Comparison of ENCODE assay signal across 12 cellular contexts in the genomic region with DNA sequence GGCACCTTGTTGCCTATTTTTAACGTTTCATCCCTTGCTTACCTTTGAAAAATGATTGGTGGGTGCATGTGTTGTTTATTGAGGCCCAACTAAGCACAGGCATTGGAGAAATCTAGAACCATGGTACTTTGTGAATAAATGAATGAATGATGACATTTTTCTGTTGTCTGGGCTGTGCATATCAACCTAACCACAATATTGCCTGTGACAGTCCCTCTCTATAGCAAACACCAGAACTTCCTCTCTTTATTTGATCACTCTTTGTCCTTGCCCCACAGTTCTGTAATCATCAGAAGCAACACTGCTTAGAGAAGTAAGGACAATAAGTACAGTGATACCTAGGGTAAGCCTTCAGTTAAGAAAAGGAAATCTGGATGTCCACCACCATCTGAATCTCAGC.
"Had no signal": no experiment of that assay in that cellular context is flagged by ENCODE, and none has a peak within 500 bp of the region (broad histone marks: within the 10 kb centered on the region; RNA-seq: fewer than 3 reads in every experiment).

No MANE protein-coding gene starts in this region.

- H3K9me3 Mint-ChIP-seq: activated CD4-positive, alpha-beta memory T cell treated with anti-CD3 and anti-CD28 coated beads, Interleukin-2, amount 10 ng/mL, durations not matched to agents 7 days and 5 days; activated naive CD8-positive, alpha-beta T cell treated with anti-CD3 and anti-CD28 coated beads, Interleukin-2, amount 50 U/mL, for 24 hours had no signal

- H3K4me3 ChIP-seq: ascending aorta, esophagus muscularis mucosa, transverse colon had no signal

- H3K9me3 ChIP-seq: transverse colon had no signal

- H3K27ac ChIP-seq: ascending aorta, esophagus muscularis mucosa, transverse colon, VCaP had no signal

- ATAC-seq: activated naive CD8-positive, alpha-beta T cell treated with anti-CD3 and anti-CD28 coated beads, Interleukin-2, amount 50 U/mL, for 24 hours had no signal

- H3K4me1 ChIP-seq: ascending aorta, esophagus muscularis mucosa had no signal

- DNase-seq: activated CD4-positive, alpha-beta memory T cell treated with anti-CD3 and anti-CD28 coated beads, Interleukin-2, amount 10 ng/mL, durations not matched to agents 7 days and 5 days; activated naive CD8-positive, alpha-beta T cell treated with anti-CD3 and anti-CD28 coated beads, Interleukin-2, amount 50 U/mL, for 24 hours; activated T-cell treated with anti-CD3 and anti-CD28 coated beads, Interleukin-2, amount 50 U/mL, for 48 hours; hypothalamus; kidney glomerular epithelial cell; posterior cingulate gyrus; small intestine; substantia nigra; transverse colon had no signal

- H3K36me3 ChIP-seq: esophagus muscularis mucosa, transverse colon had no signal

- H3K27me3 ChIP-seq: ascending aorta, transverse colon had no signal

- H3K27me3 Mint-ChIP-seq: activated CD4-positive, alpha-beta memory T cell treated with anti-CD3 and anti-CD28 coated beads, Interleukin-2, amount 10 ng/mL, durations not matched to agents 7 days and 5 days; activated naive CD8-positive, alpha-beta T cell treated with anti-CD3 and anti-CD28 coated beads, Interleukin-2, amount 50 U/mL, for 24 hours had no signal

- H3K27ac Mint-ChIP-seq: activated CD4-positive, alpha-beta memory T cell treated with anti-CD3 and anti-CD28 coated beads, Interleukin-2, amount 10 ng/mL, durations not matched to agents 7 days and 5 days; activated naive CD8-positive, alpha-beta T cell treated with anti-CD3 and anti-CD28 coated beads, Interleukin-2, amount 50 U/mL, for 24 hours had no signal

- H3K4me1 Mint-ChIP-seq: activated CD4-positive, alpha-beta memory T cell treated with anti-CD3 and anti-CD28 coated beads, Interleukin-2, amount 10 ng/mL, durations not matched to agents 7 days and 5 days had no signal

- H3K4me3 Mint-ChIP-seq: activated CD4-positive, alpha-beta memory T cell treated with anti-CD3 and anti-CD28 coated beads, Interleukin-2, amount 10 ng/mL, durations not matched to agents 7 days and 5 days; activated naive CD8-positive, alpha-beta T cell treated with anti-CD3 and anti-CD28 coated beads, Interleukin-2, amount 50 U/mL, for 24 hours had no signal
